ENCODE assay signal across 10 cellular contexts in the genomic region with DNA sequence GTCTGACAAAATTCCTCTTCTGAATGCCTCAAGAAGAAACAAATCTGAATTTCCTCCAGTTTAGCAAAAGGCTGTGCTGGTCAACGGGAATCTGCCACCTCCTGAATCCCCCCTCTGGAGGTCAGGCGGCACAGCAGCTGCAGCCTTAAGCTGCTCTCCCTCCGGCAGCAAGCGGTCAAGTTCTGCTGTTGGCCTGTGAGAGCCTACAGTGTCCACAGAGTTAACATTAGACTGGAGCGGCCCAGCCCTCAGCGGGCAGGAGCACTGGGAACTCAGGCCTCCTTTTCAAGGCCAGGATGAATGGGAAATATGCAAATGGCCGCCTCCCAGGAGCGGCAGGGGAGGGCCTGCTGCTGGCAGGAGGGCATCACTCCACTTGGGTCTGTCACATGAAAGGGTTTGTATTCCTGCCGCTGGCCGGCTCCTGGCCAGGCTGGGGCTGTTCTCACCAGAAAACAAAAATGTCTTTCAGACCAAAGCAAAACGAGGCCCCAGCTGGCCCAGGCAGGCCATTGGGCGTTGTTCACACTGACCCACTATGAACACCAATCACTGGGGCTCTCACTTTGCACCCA. TPM values are rescaled to one million over a fixed set of nuclear protein-coding genes. Genes with fewer than 3 reads are reported as not detected.
DNase-seq lines count a peak whose midpoint lies in the region; ATAC-seq lines count a peak whose summit lies in the region.
"Had no signal": no experiment of that assay in that cellular context is flagged by ENCODE, and none has a peak within 500 bp of the region (broad histone marks: within the 10 kb centered on the region; RNA-seq: fewer than 3 reads in every experiment).

No MANE protein-coding gene starts in this region.

- ATAC-seq in Right ventricle myocardium inferior (peak; percentile 66), GM18868 (IDR thresholded peaks at IDR 0.05; ENCODE audit: unreplicated experiment) (no peak)

- DNase-seq in Right ventricle myocardium inferior (ENCODE audit: missing footprints), result peak; percentile 70
- no peak for DNase-seq in cardiac septum (ENCODE audit: low spot score)
- DNase-seq in globus pallidus (ENCODE audit: low spot score), result peak; percentile 99
- DNase-seq in middle frontal gyrus (ENCODE audit: extremely low spot score, low spot score), result peak; percentile 81
- DNase-seq in stimulated activated CD4-positive, alpha-beta T cell treated with anti-CD3 and anti-CD28 coated beads, Interleukin-2, amount 100 ng/mL, for 48 hours, result no peak
- no peak for DNase-seq in activated CD4-positive, alpha-beta T cell treated with anti-CD3 and anti-CD28 coated beads for 1 hour
- no peak for DNase-seq in HuH-7 (ENCODE audit: low spot score)
- DNase-seq: central memory CD4-positive, alpha-beta T cell had no signal

- intact Hi-C loops in Right ventricle myocardium inferior (cut with DNase I), result loop anchor here (10.0 kb wide), 1 partner anchor 578 kb away; no protein-coding TSS in a partner anchor
- intact Hi-C loops in cardiac septum (cut with DNase I), result no loop called here

RNA-seq across cellular contexts. Expression of gene ACSL6, which starts 8.2 kb away (rescaled TPM):
- total RNA-seq in Right ventricle myocardium inferior, result 3.4 TPM
- 4.5 TPM for total RNA-seq in cardiac septum
- total RNA-seq: HT-29 had no signal

RNA-seq across cellular contexts. Expression of gene IL3, which starts 57.2 kb away (rescaled TPM):
- total RNA-seq in Right ventricle myocardium inferior (not detected), cardiac septum (not detected)
- total RNA-seq: HT-29 had no signal

RNA-seq across cellular contexts. Expression of gene MEIKIN, which starts 57.8 kb away (rescaled TPM):
- total RNA-seq in Right ventricle myocardium inferior, result not detected
- total RNA-seq in cardiac septum, result not detected
- total RNA-seq: HT-29 had no signal

Comparison
In these comparisons a context has a peak if more than half of its experiments do, and no peak if none do; other contexts are left out.
1. DNase-seq: peak in Right ventricle myocardium inferior (single experiment), globus pallidus (single experiment) and middle frontal gyrus (single experiment); none in cardiac septum (single experiment), stimulated activated CD4-positive, alpha-beta T cell treated with anti-CD3 and anti-CD28 coated beads, Interleukin-2, amount 100 ng/mL, for 48 hours (0 of 2), activated CD4-positive, alpha-beta T cell treated with anti-CD3 and anti-CD28 coated beads for 1 hour (single experiment) and HuH-7 (single experiment).